ENCODE assay signal across 11 cellular contexts in genomic region chr12:53096089-53096741, GRCh38. TPM values are rescaled to one million over a fixed set of nuclear protein-coding genes. Genes with fewer than 3 reads are reported as not detected.
DNase-seq lines count a peak whose midpoint lies in the region; ATAC-seq and TF ChIP-seq lines count a peak whose summit lies in the region.
"Had no signal": no experiment of that assay in that cellular context is flagged by ENCODE, and none has a peak within 500 bp of the region (broad histone marks: within the 10 kb centered on the region; RNA-seq: fewer than 3 reads in every experiment).

No MANE protein-coding gene starts in this region.

- peak; percentile 54 to 90 for TF ChIP-seq EP300 in tibial nerve (IDR thresholded peaks at IDR 0.05)

- intact Hi-C loops in activated CD8-positive, alpha-beta T cell treated with anti-CD3 and anti-CD28 coated beads for 36 hours (cut with micrococcal nuclease): no loop called here
- intact Hi-C loops in breast epithelium (cut with DNase I; ENCODE audit: low total_unique reads): no loop called here

- no peak overlapping the region for H3K27ac Mint-ChIP-seq in activated CD8-positive, alpha-beta T cell treated with anti-CD3 and anti-CD28 coated beads, Interleukin-2, amount 10 ng/mL, durations not matched to agents 7 days and 5 days
- H3K27ac Mint-ChIP-seq in activated CD8-positive, alpha-beta T cell treated with anti-CD3 and anti-CD28 coated beads for 36 hours: no peak overlapping the region

- POLR2A ChIA-PET in activated CD8-positive, alpha-beta T cell treated with anti-CD3 and anti-CD28 coated beads, Interleukin-2, amount 10 ng/mL, durations not matched to agents 7 days and 5 days (lab: Charles Lee): interaction anchor here (1.5 kb wide), 1 partner anchor 17 kb away, joined by 4 read pairs; the partner anchor contains the start of gene SPRYD3
- POLR2A ChIA-PET in activated CD8-positive, alpha-beta T cell treated with anti-CD3 and anti-CD28 coated beads for 36 hours (lab: Charles Lee): interaction anchor here (1.2 to 3.8 kb wide), 2 partner anchors 29 to 48 kb away, joined by 3 to 32 read pairs; no protein-coding TSS in a partner anchor

- H3K9me3 ChIP-seq in breast epithelium: no peaks in the 10 kb centered on the region
- no peaks in the 10 kb centered on the region for H3K9me3 ChIP-seq in tibial nerve

- H3K36me3 ChIP-seq in breast epithelium: no peaks in the 10 kb centered on the region
- peaks cover 0 to 13% (median 0%) of the 10 kb centered on the region in 3 donors for H3K36me3 ChIP-seq in tibial nerve

- peak overlapping the region; percentile 83 to 96 for H3K27ac ChIP-seq in breast epithelium
- peak overlapping the region; percentile 49 to 94 (median 87) for H3K27ac ChIP-seq in tibial nerve

- WGBS in tibial nerve, 2 donors: 12 to 23% methylated on average over 11 of the region's 11 CpGs

- ATAC-seq in activated CD8-positive, alpha-beta T cell treated with anti-CD3 and anti-CD28 coated beads, Interleukin-2, amount 10 ng/mL, durations not matched to agents 7 days and 5 days: no peak
- ATAC-seq in activated CD8-positive, alpha-beta T cell treated with anti-CD3 and anti-CD28 coated beads for 36 hours: no peak
- ATAC-seq in left lobe of liver (no peak), HG02623 (IDR thresholded peaks at IDR 0.05; ENCODE audit: unreplicated experiment) (no peak)

- peaks cover 11% of the 10 kb centered on the region for H3K27me3 Mint-ChIP-seq in activated CD8-positive, alpha-beta T cell treated with anti-CD3 and anti-CD28 coated beads, Interleukin-2, amount 10 ng/mL, durations not matched to agents 7 days and 5 days (ENCODE audit: low read depth)
- peaks cover 2% of the 10 kb centered on the region for H3K27me3 Mint-ChIP-seq in activated CD8-positive, alpha-beta T cell treated with anti-CD3 and anti-CD28 coated beads for 36 hours

- no peak for DNase-seq in activated CD8-positive, alpha-beta T cell treated with anti-CD3 and anti-CD28 coated beads, Interleukin-2, amount 10 ng/mL, durations not matched to agents 7 days and 5 days
- DNase-seq in activated CD8-positive, alpha-beta T cell treated with anti-CD3 and anti-CD28 coated beads for 36 hours: no peak
- DNase-seq in breast epithelium (ENCODE audit: low spot score in 2 of 2) (peak in 1 of 2 donors; percentile 50), left lobe of liver (ENCODE audit: low spot score) (peak; percentile 46), tibial nerve (ENCODE audit: low spot score in 2 of 2) (peak; percentile 84 to 88), anterior cingulate cortex (lab: John Stamatoyannopoulos, UW) (no peak)
- no peak for DNase-seq in activated CD4-positive, alpha-beta T cell treated with anti-CD3 and anti-CD28 coated beads for 1 hour
- DNase-seq: CD4-positive, CD25-positive, alpha-beta regulatory T cell had no signal

- H3K27me3 ChIP-seq in breast epithelium (no peaks in the 10 kb centered on the region), tibial nerve (no peaks in the 10 kb centered on the region)

- H3K4me1 Mint-ChIP-seq in activated CD8-positive, alpha-beta T cell treated with anti-CD3 and anti-CD28 coated beads, Interleukin-2, amount 10 ng/mL, durations not matched to agents 7 days and 5 days (ENCODE audit: low read depth): peaks cover 48% of the 10 kb centered on the region
- peaks cover 28% of the 10 kb centered on the region for H3K4me1 Mint-ChIP-seq in activated CD8-positive, alpha-beta T cell treated with anti-CD3 and anti-CD28 coated beads for 36 hours (ENCODE audit: low read depth)

- H3K4me3 Mint-ChIP-seq in activated CD8-positive, alpha-beta T cell treated with anti-CD3 and anti-CD28 coated beads, Interleukin-2, amount 10 ng/mL, durations not matched to agents 7 days and 5 days: peak overlapping the region; percentile 10
- no peak overlapping the region for H3K4me3 Mint-ChIP-seq in activated CD8-positive, alpha-beta T cell treated with anti-CD3 and anti-CD28 coated beads for 36 hours

- peak overlapping the region; percentile 57 to 89 (median 69) for H3K4me3 ChIP-seq in breast epithelium
- peak overlapping the region; percentile 43 to 85 (median 57) for H3K4me3 ChIP-seq in tibial nerve

- CTCF ChIA-PET in activated CD8-positive, alpha-beta T cell treated with anti-CD3 and anti-CD28 coated beads, Interleukin-2, amount 10 ng/mL, durations not matched to agents 7 days and 5 days (lab: Charles Lee): interaction anchor here (1.4 to 4.4 kb wide), 2 partner anchors 17 to 31 kb away, joined by 4 to 37 read pairs; partner anchors contain the start of gene SPRYD3
- CTCF ChIA-PET in activated CD8-positive, alpha-beta T cell treated with anti-CD3 and anti-CD28 coated beads for 36 hours (lab: Charles Lee): interaction anchor here (7.2 to 31.8 kb wide), 2 partner anchors 14 to 28 kb away, joined by 124 to 553 read pairs; partner anchors contain the start of gene SPRYD3

- no peaks in the 10 kb centered on the region for H3K9me3 Mint-ChIP-seq in activated CD8-positive, alpha-beta T cell treated with anti-CD3 and anti-CD28 coated beads, Interleukin-2, amount 10 ng/mL, durations not matched to agents 7 days and 5 days (ENCODE audit: insufficient read depth)
- no peaks in the 10 kb centered on the region for H3K9me3 Mint-ChIP-seq in activated CD8-positive, alpha-beta T cell treated with anti-CD3 and anti-CD28 coated beads for 36 hours

- TF ChIP-seq POLR2A in breast epithelium (IDR thresholded peaks at IDR 0.05) (no peak), tibial nerve (IDR thresholded peaks at IDR 0.05) (peak in 1 of 2 donors; percentile 37)

- no peak for TF ChIP-seq CTCF in activated CD8-positive, alpha-beta T cell treated with anti-CD3 and anti-CD28 coated beads for 36 hours (IDR thresholded peaks at IDR 0.05)
- TF ChIP-seq CTCF in breast epithelium (IDR thresholded peaks at IDR 0.05) (no peak), tibial nerve (IDR thresholded peaks at IDR 0.05) (no peak)

- H3K4me1 ChIP-seq in breast epithelium: peaks cover 0 to 6% of the 10 kb centered on the region in 2 donors
- H3K4me1 ChIP-seq in tibial nerve: peaks cover 0 to 72% (median 29%) of the 10 kb centered on the region in 4 donors

- H3K36me3 Mint-ChIP-seq in activated CD8-positive, alpha-beta T cell treated with anti-CD3 and anti-CD28 coated beads, Interleukin-2, amount 10 ng/mL, durations not matched to agents 7 days and 5 days (ENCODE audit: low read depth): no peaks in the 10 kb centered on the region
- no peaks in the 10 kb centered on the region for H3K36me3 Mint-ChIP-seq in activated CD8-positive, alpha-beta T cell treated with anti-CD3 and anti-CD28 coated beads for 36 hours (ENCODE audit: low read depth)
- H3K36me3 Mint-ChIP-seq: CD4-positive, CD25-positive, alpha-beta regulatory T cell had no signal

RNA-seq across cellular contexts. Expression of gene IGFBP6, which starts 1.3 kb away (rescaled TPM):
- total RNA-seq in activated CD8-positive, alpha-beta T cell treated with anti-CD3 and anti-CD28 coated beads, Interleukin-2, amount 10 ng/mL, durations not matched to agents 7 days and 5 days: 1 to 10 TPM; 3.1 to 5.4 TPM
- 1 to 10 TPM; 2.0 to 2.3 TPM for total RNA-seq in activated CD8-positive, alpha-beta T cell treated with anti-CD3 and anti-CD28 coated beads for 36 hours
- 100 to 1,000 TPM; 169 to 708 (median 284) TPM for total RNA-seq in breast epithelium
- total RNA-seq in left lobe of liver: 5.2 TPM
- 1,000 to 10,000 TPM; 1,043 to 8,473 (median 5,787) TPM for total RNA-seq in tibial nerve
- total RNA-seq: CD4-positive, CD25-positive, alpha-beta regulatory T cell; T-helper 1 cell treated with Interleukin-12 subunit alpha and Interleukin-12 subunit beta and Interleukin-4 antibody, amounts not matched to agents 30 ng/mL and 1 ng/mL, for 36 hours had no signal

RNA-seq across cellular contexts. Expression of gene SOAT2, which starts 7.1 kb away (rescaled TPM):
- total RNA-seq in activated CD8-positive, alpha-beta T cell treated with anti-CD3 and anti-CD28 coated beads, Interleukin-2, amount 10 ng/mL, durations not matched to agents 7 days and 5 days: 10 to 100 TPM; 10.8 to 13.3 TPM
- 1 to 10 TPM; 5.3 to 6.7 TPM for total RNA-seq in activated CD8-positive, alpha-beta T cell treated with anti-CD3 and anti-CD28 coated beads for 36 hours
- total RNA-seq in breast epithelium (under 1 TPM in 2 of 3 donors, not detected in 1; 0.16 to 0.33 TPM), left lobe of liver (0.25 TPM), tibial nerve (1 to 10 TPM in 1 of 4 donors, under 1 TPM in 3; 0.30 to 2.9 (median 0.72) TPM)
- total RNA-seq: left colon; T-helper 1 cell treated with Interleukin-12 subunit alpha and Interleukin-12 subunit beta and Interleukin-4 antibody, amounts not matched to agents 30 ng/mL and 1 ng/mL, for 36 hours had no signal

RNA-seq across cellular contexts. Expression of gene SPRYD3, which starts 17.0 kb away (rescaled TPM):
- total RNA-seq in activated CD8-positive, alpha-beta T cell treated with anti-CD3 and anti-CD28 coated beads, Interleukin-2, amount 10 ng/mL, durations not matched to agents 7 days and 5 days: 10 to 100 TPM; 27.2 to 31.2 TPM
- 10 to 100 TPM; 24.8 to 25.0 TPM for total RNA-seq in activated CD8-positive, alpha-beta T cell treated with anti-CD3 and anti-CD28 coated beads for 36 hours
- total RNA-seq in breast epithelium (10 to 100 TPM; 31.8 to 45.8 (median 36.3) TPM), left lobe of liver (16.2 TPM), tibial nerve (10 to 100 TPM; 51.8 to 57.0 (median 54.3) TPM)

RNA-seq across cellular contexts. Expression of gene TNS2, which starts 46.4 kb away (rescaled TPM):
- 1 to 10 TPM; 1.0 to 1.4 TPM for total RNA-seq in activated CD8-positive, alpha-beta T cell treated with anti-CD3 and anti-CD28 coated beads, Interleukin-2, amount 10 ng/mL, durations not matched to agents 7 days and 5 days
- 1 to 10 TPM; 1.1 to 1.6 TPM for total RNA-seq in activated CD8-positive, alpha-beta T cell treated with anti-CD3 and anti-CD28 coated beads for 36 hours
- total RNA-seq in breast epithelium (100 to 1,000 TPM in 2 of 3 donors, 10 to 100 TPM in 1; 65.4 to 228 (median 156) TPM), left lobe of liver (146 TPM), tibial nerve (100 to 1,000 TPM; 411 to 653 (median 546) TPM)

Comparison
In these comparisons a context has a peak if more than half of its experiments do, and no peak if none do; other contexts are left out.
1. DNase-seq: peak in left lobe of liver (single experiment) and tibial nerve (2 of 2); none in activated CD8-positive, alpha-beta T cell treated with anti-CD3 and anti-CD28 coated beads, Interleukin-2, amount 10 ng/mL, durations not matched to agents 7 days and 5 days (single experiment), activated CD8-positive, alpha-beta T cell treated with anti-CD3 and anti-CD28 coated beads for 36 hours (single experiment), anterior cingulate cortex (0 of 58) and activated CD4-positive, alpha-beta T cell treated with anti-CD3 and anti-CD28 coated beads for 1 hour (single experiment).
2. RNA of gene IGFBP6, which starts 1.3 kb away (total RNA-seq): 1,043 to 8,473 TPM in tibial nerve and 169 to 708 TPM in breast epithelium; 3.1 to 5.4 TPM in activated CD8-positive, alpha-beta T cell treated with anti-CD3 and anti-CD28 coated beads, Interleukin-2, amount 10 ng/mL, durations not matched to agents 7 days and 5 days, 5.2 TPM in left lobe of liver (single experiment) and 2.0 to 2.3 TPM in activated CD8-positive, alpha-beta T cell treated with anti-CD3 and anti-CD28 coated beads for 36 hours; every median in the first group is over 10 times any median in the second.